ENCODE assay signal across 9 cellular contexts in the genomic region with DNA sequence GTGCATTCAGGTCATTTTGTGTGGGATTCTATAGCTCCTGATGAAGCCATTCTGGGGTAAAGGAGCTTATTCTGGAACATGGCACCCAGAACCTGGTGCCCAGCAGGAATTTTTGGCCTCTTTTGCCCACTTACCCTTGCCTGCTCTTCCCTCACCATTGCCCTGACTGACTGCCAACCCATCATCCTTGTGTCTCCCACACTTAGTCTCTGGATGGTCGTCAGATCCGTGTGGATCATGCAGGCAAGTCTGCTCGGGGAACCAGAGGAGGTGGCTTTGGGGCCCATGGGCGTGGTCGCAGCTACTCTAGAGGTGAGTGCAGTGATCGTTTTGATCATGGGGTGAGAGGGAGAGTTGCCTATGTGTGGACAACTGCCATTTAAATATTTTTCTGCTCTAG. TPM values are rescaled to one million over a fixed set of nuclear protein-coding genes. Genes with fewer than 3 reads are reported as not detected.
A peak's percentile ranks its signal among the peaks of the same experiment; 100 is the strongest.
DNase-seq lines count a peak whose midpoint lies in the region; ATAC-seq and TF ChIP-seq lines count a peak whose summit lies in the region.
"Had no signal": no experiment of that assay in that cellular context is flagged by ENCODE, and none has a peak within 500 bp of the region (broad histone marks: within the 10 kb centered on the region; RNA-seq: fewer than 3 reads in every experiment).

No MANE protein-coding gene starts in this region.

- DNase-seq in DND-41 (no peak), NT2/D1 (ENCODE audit: low read depth, low spot score) (no peak), osteocyte (ENCODE audit: extremely low spot score, unreplicated experiment) (no peak), NCI-H524 (lab: John Stamatoyannopoulos, UW) (no peak), aorta (no peak)
- DNase-seq: T1000 had no signal

- H3K4me1 ChIP-seq in DND-41 (ENCODE audit: insufficient read depth, low read length) = peaks cover 23% of the 10 kb centered on the region
- peaks cover 12% of the 10 kb centered on the region for H3K4me1 ChIP-seq in NT2/D1 (ENCODE audit: insufficient read depth, insufficient read length)
- peaks cover 11% of the 10 kb centered on the region for H3K4me1 ChIP-seq in ectodermal cell (ENCODE audit: control insufficient read depth, insufficient read depth, low read length)
- H3K4me1 ChIP-seq in aorta (ENCODE audit: control insufficient read depth in 1 of 2, insufficient read depth in 2 of 2, low read length in 2 of 2) = peaks cover 0 to 1% of the 10 kb centered on the region in 2 donors

- H2AFZ ChIP-seq in DND-41 (ENCODE audit: low read depth, low read length) = no peak overlapping the region

- H3K27ac Mint-ChIP-seq in osteocyte (ENCODE audit: unreplicated experiment) = no peak overlapping the region

- ATAC-seq in DND-41 (ENCODE audit: insufficient read depth, low read depth) (no peak), HG03520 (IDR thresholded peaks at IDR 0.05; ENCODE audit: unreplicated experiment) (no peak), aorta (ENCODE audit: low FRiP score) (no peak), GM21423 (IDR thresholded peaks at IDR 0.05; ENCODE audit: unreplicated experiment) (no peak)

- H3K9ac ChIP-seq in DND-41 (ENCODE audit: low read depth, low read length) = peak overlapping the region; percentile 91; the same call in 1 of the 2 replicates
- H3K9ac ChIP-seq in NT2/D1 (ENCODE audit: insufficient read length, low read depth) = peak overlapping the region; percentile 97

- H3K4me3 ChIP-seq in DND-41 (ENCODE audit: low read depth in 1 of 2, low read length in 2 of 2) (peak overlapping the region in 1 of 2 experiments; percentile 85; a peak in 2 of 4 replicates), NT2/D1 (ENCODE audit: insufficient read length, low read depth) (peak overlapping the region; percentile 92), ectodermal cell (ENCODE audit: insufficient read depth, low read depth, low read length) (peak overlapping the region; percentile 79), aorta (ENCODE audit: low read length in 2 of 2) (no peak overlapping the region)

- peaks cover 43% of the 10 kb centered on the region for H3K36me3 ChIP-seq in DND-41 (ENCODE audit: insufficient read depth, low read length)
- peaks cover 54% of the 10 kb centered on the region for H3K36me3 ChIP-seq in NT2/D1 (ENCODE audit: insufficient read depth, insufficient read length, low read length)
- peaks cover 27% of the 10 kb centered on the region for H3K36me3 ChIP-seq in ectodermal cell (ENCODE audit: control insufficient read depth, insufficient read depth, low read length)
- peaks cover 0 to 10% of the 10 kb centered on the region in 2 donors for H3K36me3 ChIP-seq in aorta (ENCODE audit: control insufficient read depth in 1 of 2, insufficient read depth in 2 of 2, low read length in 1 of 2)

- peak overlapping the region; percentile 89; the same call in 1 of the 2 replicates for H3K4me2 ChIP-seq in DND-41 (ENCODE audit: insufficient read depth, low read length)

- peaks cover 28% of the 10 kb centered on the region for H3K36me3 Mint-ChIP-seq in osteocyte (ENCODE audit: unreplicated experiment)

- no peaks in the 10 kb centered on the region for H3K9me3 ChIP-seq in DND-41 (ENCODE audit: insufficient read depth, low read length, severe bottlenecking)
- H3K9me3 ChIP-seq in NT2/D1 (ENCODE audit: insufficient read depth, low read length) = no peaks in the 10 kb centered on the region
- no peaks in the 10 kb centered on the region for H3K9me3 ChIP-seq in ectodermal cell (ENCODE audit: control insufficient read depth, low read length)
- no peaks in the 10 kb centered on the region for H3K9me3 ChIP-seq in aorta (ENCODE audit: control insufficient read depth, low read length)

- no peak for TF ChIP-seq CTCF in DND-41 (IDR thresholded peaks at IDR 0.05; ENCODE audit: borderline replicate concordance, extremely low read depth, low read length, poor library complexity, severe bottlenecking)
- TF ChIP-seq CTCF in osteocyte (IDR thresholded peaks at IDR 0.05) = no peak

- H3K27me3 Mint-ChIP-seq in osteocyte (ENCODE audit: unreplicated experiment) = no peaks in the 10 kb centered on the region

- peaks cover 21% of the 10 kb centered on the region for H3K79me2 ChIP-seq in DND-41 (ENCODE audit: insufficient read depth, low read length)

- H3K27ac ChIP-seq in DND-41 (ENCODE audit: low read length) = no peak overlapping the region
- no peak overlapping the region for H3K27ac ChIP-seq in ectodermal cell (ENCODE audit: insufficient read depth, low read depth, low read length, poor library complexity, severe bottlenecking)
- peak overlapping the region in 1 of 2 donors; percentile 81 for H3K27ac ChIP-seq in aorta (ENCODE audit: low read depth in 1 of 2, low read length in 2 of 2)

- H3K27me3 ChIP-seq in DND-41 (ENCODE audit: insufficient read depth, low read length, poor library complexity) (no peaks in the 10 kb centered on the region), NT2/D1 (ENCODE audit: insufficient read depth, insufficient read length) (no peaks in the 10 kb centered on the region), ectodermal cell (ENCODE audit: control insufficient read depth, insufficient read depth, low read length, poor library complexity, severe bottlenecking) (no peaks in the 10 kb centered on the region), aorta (ENCODE audit: control insufficient read depth in 1 of 2, insufficient read depth in 2 of 2, low read length in 1 of 2) (no peaks in the 10 kb centered on the region)

- intact Hi-C loops in aorta (cut with DNase I) = no loop called here

- WGBS in ectodermal cell, 2 experiments = 89 to 91% methylated on average over 6 of the region's 6 CpGs
- WGBS in aorta, 2 donors = 69 to 72% methylated on average over 6 of the region's 6 CpGs

- H3K4me1 Mint-ChIP-seq in osteocyte (ENCODE audit: unreplicated experiment) = peaks cover 10% of the 10 kb centered on the region

- H3K9me3 Mint-ChIP-seq in osteocyte (ENCODE audit: unreplicated experiment) = peaks cover 3% of the 10 kb centered on the region

- H3K4me3 Mint-ChIP-seq in osteocyte (ENCODE audit: unreplicated experiment) = peak overlapping the region; percentile 97

- H4K20me1 ChIP-seq in DND-41 (ENCODE audit: insufficient read depth, low read length) = peaks cover 24% of the 10 kb centered on the region

RNA-seq across cellular contexts. Expression of a gene that starts 1.8 kb away (rescaled TPM):
- polyA plus RNA-seq in ectodermal cell (2013, experiment 1 of 4) = 205 TPM
- polyA plus RNA-seq in ectodermal cell (2013, experiment 2 of 4) = 209 TPM
- 134 TPM for polyA plus RNA-seq in ectodermal cell (2013, experiment 3 of 4)
- 154 TPM for polyA plus RNA-seq in ectodermal cell (2013, experiment 4 of 4)
- total RNA-seq in osteocyte (298 and 325 TPM in 2 replicates), aorta (100 to 1,000 TPM; 194 to 285 TPM)
- polyA plus RNA-seq in aorta = 100 to 1,000 TPM; 128 to 299 TPM

RNA-seq across cellular contexts. Expression of a gene that starts 21.2 kb away (rescaled TPM):
- polyA plus RNA-seq in ectodermal cell (2013, experiment 1 of 4) = 39.4 TPM
- polyA plus RNA-seq in ectodermal cell (2013, experiment 2 of 4) = 38.4 TPM
- polyA plus RNA-seq in ectodermal cell (2013, experiment 3 of 4) = 47.3 TPM
- polyA plus RNA-seq in ectodermal cell (2013, experiment 4 of 4) = 58.6 TPM
- total RNA-seq in osteocyte (89.9 and 97.8 TPM in 2 replicates), aorta (100 to 1,000 TPM; 110 to 112 TPM)
- 100 to 1,000 TPM; 103 to 337 TPM for polyA plus RNA-seq in aorta

RNA-seq across cellular contexts. Expression of a gene that starts 36.6 kb away (rescaled TPM):
- 8.9 TPM for polyA plus RNA-seq in ectodermal cell (2013, experiment 1 of 4)
- polyA plus RNA-seq in ectodermal cell (2013, experiment 2 of 4) = 10.5 TPM
- 7.4 TPM for polyA plus RNA-seq in ectodermal cell (2013, experiment 3 of 4)
- polyA plus RNA-seq in ectodermal cell (2013, experiment 4 of 4) = 7.7 TPM
- 16.4 and 19.9 TPM in 2 replicates for total RNA-seq in osteocyte
- total RNA-seq in aorta = 10 to 100 TPM; 15.2 to 16.7 TPM
- polyA plus RNA-seq in aorta = 1 to 10 TPM; 4.6 to 8.4 TPM

RNA-seq across cellular contexts. Expression of a gene that starts 54.5 kb away (rescaled TPM):
- polyA plus RNA-seq in ectodermal cell (2013, experiment 1 of 4) = 129 TPM
- 123 TPM for polyA plus RNA-seq in ectodermal cell (2013, experiment 2 of 4)
- 118 TPM for polyA plus RNA-seq in ectodermal cell (2013, experiment 3 of 4)
- 123 TPM for polyA plus RNA-seq in ectodermal cell (2013, experiment 4 of 4)
- total RNA-seq in osteocyte (39.3 and 42.5 TPM in 2 replicates), aorta (10 to 100 TPM; 12.6 to 15.4 TPM)
- polyA plus RNA-seq in aorta = 10 to 100 TPM; 21.7 to 32.7 TPM

Comparison
In these comparisons a context has a peak if more than half of its experiments do, and no peak if none do; other contexts are left out.
1. H3K4me3 ChIP-seq: peak in NT2/D1 (single experiment) and ectodermal cell (single experiment); none in aorta (0 of 2).